ENCODE assay signal across 1 cellular context in genomic region chr2:64784168-64785061, GRCh38.
TF ChIP-seq lines count a peak whose summit lies in the region.

No MANE protein-coding gene starts in this region.

TF ChIP-seq in HepG2, 621 proteins besides CTCF, POLR2A, EP300 and RAD21 (continued from another document and continues in another):
- 0 out of 2 replicates have a peak, but pooled peaks have one; percentile 20 for TF ChIP-seq SP5 (CRISPR knock-in tag; IDR thresholded peaks at IDR 0.05; ENCODE audit: borderline replicate concordance, low read depth)
- TF ChIP-seq TBX3 (IDR thresholded peaks at IDR 0.05; ENCODE audit: borderline replicate concordance), result no peak
- TF ChIP-seq ZNF460 (CRISPR knock-in tag; IDR thresholded peaks at IDR 0.05; ENCODE audit: borderline replicate concordance), result peak; percentile 49; the same call in 1 of the 2 replicates
- TF ChIP-seq CBX2 (IDR thresholded peaks at IDR 0.05; ENCODE audit: low read depth, low read length), result no peak
- no peak for TF ChIP-seq CBX2 (CRISPR knock-in tag; IDR thresholded peaks at IDR 0.05; ENCODE audit: low read depth)
- TF ChIP-seq ZNF567 (CRISPR knock-in tag; IDR thresholded peaks at IDR 0.05; ENCODE audit: borderline replicate concordance), result peak; percentile 43; the same call in 1 of the 2 replicates
- no peak for TF ChIP-seq TAF15 (IDR thresholded peaks at IDR 0.05; ENCODE audit: low read depth, low read length, poor library complexity, severe bottlenecking)
- no peak for TF ChIP-seq SUZ12 (IDR thresholded peaks at IDR 0.05; ENCODE audit: low read depth, low read length)
- TF ChIP-seq, protein P1, sequence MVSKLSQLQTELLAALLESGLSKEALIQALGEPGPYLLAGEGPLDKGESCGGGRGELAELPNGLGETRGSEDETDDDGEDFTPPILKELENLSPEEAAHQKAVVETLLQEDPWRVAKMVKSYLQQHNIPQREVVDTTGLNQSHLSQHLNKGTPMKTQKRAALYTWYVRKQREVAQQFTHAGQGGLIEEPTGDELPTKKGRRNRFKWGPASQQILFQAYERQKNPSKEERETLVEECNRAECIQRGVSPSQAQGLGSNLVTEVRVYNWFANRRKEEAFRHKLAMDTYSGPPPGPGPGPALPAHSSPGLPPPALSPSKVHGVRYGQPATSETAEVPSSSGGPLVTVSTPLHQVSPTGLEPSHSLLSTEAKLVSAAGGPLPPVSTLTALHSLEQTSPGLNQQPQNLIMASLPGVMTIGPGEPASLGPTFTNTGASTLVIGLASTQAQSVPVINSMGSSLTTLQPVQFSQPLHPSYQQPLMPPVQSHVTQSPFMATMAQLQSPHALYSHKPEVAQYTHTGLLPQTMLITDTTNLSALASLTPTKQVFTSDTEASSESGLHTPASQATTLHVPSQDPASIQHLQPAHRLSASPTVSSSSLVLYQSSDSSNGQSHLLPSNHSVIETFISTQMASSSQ (IDR thresholded peaks at IDR 0.05; ENCODE audit: low read depth), result no peak
- TF ChIP-seq, protein P1 (CRISPR knock-in tag; IDR thresholded peaks at IDR 0.05; ENCODE audit: borderline replicate concordance), result peak; percentile 52; the same call in 1 of the 2 replicates
- no peak for TF ChIP-seq IRF9 (CRISPR knock-in tag; IDR thresholded peaks at IDR 0.05; ENCODE audit: borderline replicate concordance)
- no peak; the same call in 1 of the 2 replicates for TF ChIP-seq SNAPC2 (CRISPR knock-in tag; IDR thresholded peaks at IDR 0.05)
- TF ChIP-seq ASH2L (IDR thresholded peaks at IDR 0.05; ENCODE audit: insufficient read length, low read depth, low read length), result no peak
- TF ChIP-seq ZNF354B (CRISPR knock-in tag; IDR thresholded peaks at IDR 0.05), result no peak
- peak; percentile 65; the same call in 1 of the 2 replicates for TF ChIP-seq ZBTB7A (CRISPR knock-in tag; IDR thresholded peaks at IDR 0.05)
- TF ChIP-seq ZIK1 (CRISPR knock-in tag; IDR thresholded peaks at IDR 0.05; ENCODE audit: borderline replicate concordance, low read depth), result no peak
- TF ChIP-seq BRD4 (CRISPR knock-in tag; IDR thresholded peaks at IDR 0.05), result peak; percentile 60
- TF ChIP-seq ZNF331 (CRISPR knock-in tag; IDR thresholded peaks at IDR 0.05), result no peak
- TF ChIP-seq SMYD3 (CRISPR knock-in tag; IDR thresholded peaks at IDR 0.05), result 0 out of 2 replicates have a peak, but pooled peaks have one; percentile 52
- TF ChIP-seq, protein P2, sequence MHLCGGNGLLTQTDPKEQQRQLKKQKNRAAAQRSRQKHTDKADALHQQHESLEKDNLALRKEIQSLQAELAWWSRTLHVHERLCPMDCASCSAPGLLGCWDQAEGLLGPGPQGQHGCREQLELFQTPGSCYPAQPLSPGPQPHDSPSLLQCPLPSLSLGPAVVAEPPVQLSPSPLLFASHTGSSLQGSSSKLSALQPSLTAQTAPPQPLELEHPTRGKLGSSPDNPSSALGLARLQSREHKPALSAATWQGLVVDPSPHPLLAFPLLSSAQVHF (CRISPR knock-in tag; IDR thresholded peaks at IDR 0.05), result 0 out of 2 replicates have a peak, but pooled peaks have one; percentile 66
- no peak for TF ChIP-seq KLF11 (CRISPR knock-in tag; IDR thresholded peaks at IDR 0.05)
- 0 out of 2 replicates have a peak, but pooled peaks have one; percentile 77 for TF ChIP-seq ZNF484 (CRISPR knock-in tag; IDR thresholded peaks at IDR 0.05; ENCODE audit: borderline replicate concordance, low read depth)
- no peak for TF ChIP-seq SIX1 (CRISPR knock-in tag; IDR thresholded peaks at IDR 0.05; ENCODE audit: borderline replicate concordance)
- TF ChIP-seq, protein P3, sequence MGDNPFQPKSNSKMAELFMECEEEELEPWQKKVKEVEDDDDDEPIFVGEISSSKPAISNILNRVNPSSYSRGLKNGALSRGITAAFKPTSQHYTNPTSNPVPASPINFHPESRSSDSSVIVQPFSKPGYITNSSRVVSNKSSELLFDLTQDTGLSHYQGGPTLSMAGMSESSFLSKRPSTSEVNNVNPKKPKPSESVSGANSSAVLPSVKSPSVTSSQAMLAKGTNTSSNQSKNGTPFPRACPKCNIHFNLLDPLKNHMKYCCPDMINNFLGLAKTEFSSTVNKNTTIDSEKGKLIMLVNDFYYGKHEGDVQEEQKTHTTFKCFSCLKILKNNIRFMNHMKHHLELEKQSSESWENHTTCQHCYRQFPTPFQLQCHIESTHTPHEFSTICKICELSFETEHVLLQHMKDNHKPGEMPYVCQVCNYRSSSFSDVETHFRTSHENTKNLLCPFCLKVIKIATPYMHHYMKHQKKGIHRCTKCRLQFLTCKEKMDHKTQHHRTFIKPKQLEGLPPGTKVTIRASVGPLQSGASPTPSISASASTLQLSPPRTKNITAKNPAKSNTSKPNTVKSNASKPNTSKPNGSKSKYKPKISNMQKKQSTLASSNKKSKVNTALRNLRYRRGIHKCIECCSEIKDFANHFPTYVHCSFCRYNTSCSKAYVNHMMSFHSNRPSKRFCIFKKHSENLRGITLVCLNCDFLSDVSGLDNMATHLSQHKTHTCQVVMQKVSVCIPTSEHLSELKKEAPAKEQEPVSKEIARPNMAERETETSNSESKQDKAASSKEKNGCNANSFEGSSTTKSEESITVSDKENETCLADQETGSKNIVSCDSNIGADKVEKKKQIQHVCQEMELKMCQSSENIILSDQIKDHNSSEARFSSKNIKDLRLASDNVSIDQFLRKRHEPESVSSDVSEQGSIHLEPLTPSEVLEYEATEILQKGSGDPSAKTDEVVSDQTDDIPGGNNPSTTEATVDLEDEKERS (CRISPR knock-in tag; IDR thresholded peaks at IDR 0.05), result peak; percentile 70; the same call in 1 of the 2 replicates
- no peak for TF ChIP-seq ZNF660 (CRISPR knock-in tag; IDR thresholded peaks at IDR 0.05; ENCODE audit: borderline replicate concordance, low read depth)
- no peak for TF ChIP-seq DDIT3 (CRISPR knock-in tag; IDR thresholded peaks at IDR 0.05)
- no peak for TF ChIP-seq BCLAF1 (IDR thresholded peaks at IDR 0.05)
- peak; percentile 99 for TF ChIP-seq PPARG (CRISPR knock-in tag; conservative IDR thresholded peaks at IDR 0.05)
- no peak for TF ChIP-seq CENPX (CRISPR knock-in tag; IDR thresholded peaks at IDR 0.05)
- peak; percentile 42; the same call in 1 of the 2 replicates for TF ChIP-seq THAP11 (CRISPR knock-in tag; IDR thresholded peaks at IDR 0.05)
- TF ChIP-seq FIP1L1 (IDR thresholded peaks at IDR 0.05; ENCODE audit: borderline replicate concordance, insufficient read depth, low read depth, low read length), result no peak
- TF ChIP-seq NFRKB (IDR thresholded peaks at IDR 0.05), result no peak
- TF ChIP-seq, protein P4, sequence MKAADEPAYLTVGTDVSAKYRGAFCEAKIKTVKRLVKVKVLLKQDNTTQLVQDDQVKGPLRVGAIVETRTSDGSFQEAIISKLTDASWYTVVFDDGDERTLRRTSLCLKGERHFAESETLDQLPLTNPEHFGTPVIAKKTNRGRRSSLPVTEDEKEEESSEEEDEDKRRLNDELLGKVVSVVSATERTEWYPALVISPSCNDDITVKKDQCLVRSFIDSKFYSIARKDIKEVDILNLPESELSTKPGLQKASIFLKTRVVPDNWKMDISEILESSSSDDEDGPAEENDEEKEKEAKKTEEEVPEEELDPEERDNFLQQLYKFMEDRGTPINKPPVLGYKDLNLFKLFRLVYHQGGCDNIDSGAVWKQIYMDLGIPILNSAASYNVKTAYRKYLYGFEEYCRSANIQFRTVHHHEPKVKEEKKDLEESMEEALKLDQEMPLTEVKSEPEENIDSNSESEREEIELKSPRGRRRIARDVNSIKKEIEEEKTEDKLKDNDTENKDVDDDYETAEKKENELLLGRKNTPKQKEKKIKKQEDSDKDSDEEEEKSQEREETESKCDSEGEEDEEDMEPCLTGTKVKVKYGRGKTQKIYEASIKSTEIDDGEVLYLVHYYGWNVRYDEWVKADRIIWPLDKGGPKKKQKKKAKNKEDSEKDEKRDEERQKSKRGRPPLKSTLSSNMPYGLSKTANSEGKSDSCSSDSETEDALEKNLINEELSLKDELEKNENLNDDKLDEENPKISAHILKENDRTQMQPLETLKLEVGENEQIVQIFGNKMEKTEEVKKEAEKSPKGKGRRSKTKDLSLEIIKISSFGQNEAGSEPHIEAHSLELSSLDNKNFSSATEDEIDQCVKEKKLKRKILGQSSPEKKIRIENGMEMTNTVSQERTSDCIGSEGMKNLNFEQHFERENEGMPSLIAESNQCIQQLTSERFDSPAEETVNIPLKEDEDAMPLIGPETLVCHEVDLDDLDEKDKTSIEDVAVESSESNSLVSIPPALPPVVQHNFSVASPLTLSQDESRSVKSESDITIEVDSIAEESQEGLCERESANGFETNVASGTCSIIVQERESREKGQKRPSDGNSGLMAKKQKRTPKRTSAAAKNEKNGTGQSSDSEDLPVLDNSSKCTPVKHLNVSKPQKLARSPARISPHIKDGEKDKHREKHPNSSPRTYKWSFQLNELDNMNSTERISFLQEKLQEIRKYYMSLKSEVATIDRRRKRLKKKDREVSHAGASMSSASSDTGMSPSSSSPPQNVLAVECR (CRISPR knock-in tag; IDR thresholded peaks at IDR 0.05; ENCODE audit: borderline replicate concordance), result peak; percentile 60
- no peak for TF ChIP-seq CREBL2 (CRISPR knock-in tag; IDR thresholded peaks at IDR 0.05; ENCODE audit: borderline replicate concordance)
- 0 out of 2 replicates have a peak, but pooled peaks have one; percentile 29 for TF ChIP-seq ZNF143 (CRISPR knock-in tag; IDR thresholded peaks at IDR 0.05)
- TF ChIP-seq ELF3 (CRISPR knock-in tag; IDR thresholded peaks at IDR 0.05), result peak; percentile 44
- no peak for TF ChIP-seq ZNF343 (CRISPR knock-in tag; IDR thresholded peaks at IDR 0.05)
- TF ChIP-seq, protein P5, sequence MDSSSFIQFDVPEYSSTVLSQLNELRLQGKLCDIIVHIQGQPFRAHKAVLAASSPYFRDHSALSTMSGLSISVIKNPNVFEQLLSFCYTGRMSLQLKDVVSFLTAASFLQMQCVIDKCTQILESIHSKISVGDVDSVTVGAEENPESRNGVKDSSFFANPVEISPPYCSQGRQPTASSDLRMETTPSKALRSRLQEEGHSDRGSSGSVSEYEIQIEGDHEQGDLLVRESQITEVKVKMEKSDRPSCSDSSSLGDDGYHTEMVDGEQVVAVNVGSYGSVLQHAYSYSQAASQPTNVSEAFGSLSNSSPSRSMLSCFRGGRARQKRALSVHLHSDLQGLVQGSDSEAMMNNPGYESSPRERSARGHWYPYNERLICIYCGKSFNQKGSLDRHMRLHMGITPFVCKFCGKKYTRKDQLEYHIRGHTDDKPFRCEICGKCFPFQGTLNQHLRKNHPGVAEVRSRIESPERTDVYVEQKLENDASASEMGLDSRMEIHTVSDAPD (CRISPR knock-in tag; IDR thresholded peaks at IDR 0.05), result peak; percentile 73; the same call in 1 of the 2 replicates
- 0 out of 2 replicates have a peak, but pooled peaks have one; percentile 54 for TF ChIP-seq ISL2 (CRISPR knock-in tag; IDR thresholded peaks at IDR 0.05)
- TF ChIP-seq ZMYM4 (CRISPR knock-in tag; IDR thresholded peaks at IDR 0.05), result peak; percentile 69; the same call in 1 of the 2 replicates
- no peak for TF ChIP-seq CBFB (CRISPR knock-in tag; IDR thresholded peaks at IDR 0.05)
- TF ChIP-seq HDAC1 (CRISPR knock-in tag; IDR thresholded peaks at IDR 0.05), result peak; percentile 79
- no peak for TF ChIP-seq ZNF24 (IDR thresholded peaks at IDR 0.05)
- no peak for TF ChIP-seq TAF1 (CRISPR knock-in tag; IDR thresholded peaks at IDR 0.05)
